19 cellular contexts compared by ENCODE assay signal in the genomic region with DNA sequence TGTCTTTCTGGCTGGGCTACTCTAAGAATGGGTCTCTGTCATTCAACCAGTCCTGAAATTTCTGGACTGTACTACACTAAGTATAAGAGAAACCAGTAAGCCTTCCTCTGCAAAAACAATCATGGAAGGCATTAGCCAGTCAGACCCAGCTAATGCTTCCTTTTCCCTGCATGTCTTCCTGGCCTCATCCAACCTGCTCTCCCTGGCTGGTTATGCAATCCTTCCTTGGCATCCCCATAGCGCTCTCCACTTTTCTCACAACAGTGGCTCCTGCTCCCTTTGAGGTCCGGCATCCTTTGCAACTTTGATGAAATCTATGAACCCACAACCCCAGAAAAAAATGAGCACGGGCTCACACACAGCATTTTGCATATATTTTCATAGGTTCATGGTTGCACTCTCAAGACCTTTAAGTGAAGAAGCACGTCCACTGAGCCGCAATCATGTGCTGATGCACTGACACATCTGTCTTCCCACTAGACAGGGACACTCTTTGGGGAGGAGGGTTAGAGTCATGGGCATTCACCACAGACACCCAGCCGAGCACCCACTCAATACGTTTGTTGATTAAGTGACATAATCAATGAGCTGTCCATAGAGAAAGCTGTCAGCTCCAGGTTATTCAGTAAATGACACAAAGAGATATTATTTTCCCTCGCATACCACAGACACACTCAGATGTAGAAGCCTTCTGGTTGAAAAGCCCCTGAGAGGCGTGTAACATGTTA.
"Had no signal": no experiment of that assay in that cellular context is flagged by ENCODE, and none has a peak within 500 bp of the region (broad histone marks: within the 10 kb centered on the region; RNA-seq: fewer than 3 reads in every experiment).

No MANE protein-coding gene starts in this region.

- ATAC-seq: activated CD8-positive, alpha-beta T cell treated with anti-CD3 and anti-CD28 coated beads, Interleukin-2, amount 10 ng/mL, durations not matched to agents 7 days and 5 days; body of pancreas; left lung; mucosa of descending colon; naive thymus-derived CD4-positive, alpha-beta T cell had no signal

- DNase-seq: activated CD4-positive, alpha-beta T cell treated with anti-CD3 and anti-CD28 coated beads, Interleukin-2, amount 10 ng/mL, durations not matched to agents 24 days and 14 days; activated CD4-positive, CD25-positive, alpha-beta regulatory T cell; activated CD8-positive, alpha-beta memory T cell treated with anti-CD3 and anti-CD28 coated beads, Interleukin-2, amount 50 U/mL, for 4 hours; activated CD8-positive, alpha-beta T cell treated with anti-CD3 and anti-CD28 coated beads, Interleukin-2, amount 10 ng/mL, durations not matched to agents 7 days and 5 days; activated naive CD8-positive, alpha-beta T cell treated with anti-CD3 and anti-CD28 coated beads for 36 hours; body of pancreas; cortex of kidney; effector memory CD4-positive, alpha-beta T cell; left lung; mucosa of descending colon; naive thymus-derived CD4-positive, alpha-beta T cell; pancreas; stimulated activated CD4-positive, alpha-beta T cell treated with anti-CD3 and anti-CD28 coated beads, Interleukin-2, amount 100 ng/mL, for 48 hours; stimulated activated naive CD4-positive, alpha-beta T cell; SW 1271; upper lobe of left lung had no signal

- H3K9me3 ChIP-seq: body of pancreas, left lung, mucosa of descending colon, pancreas, upper lobe of left lung had no signal

- H3K4me1 Mint-ChIP-seq: activated CD4-positive, alpha-beta T cell treated with anti-CD3 and anti-CD28 coated beads, Interleukin-2, amount 10 ng/mL, durations not matched to agents 24 days and 14 days; activated naive CD8-positive, alpha-beta T cell treated with anti-CD3 and anti-CD28 coated beads for 36 hours; memory B cell had no signal

- H3K27ac ChIP-seq: epithelial cell of prostate, left lung, upper lobe of left lung had no signal

- H3K9me3 Mint-ChIP-seq: activated CD4-positive, alpha-beta T cell treated with anti-CD3 and anti-CD28 coated beads, Interleukin-2, amount 10 ng/mL, durations not matched to agents 24 days and 14 days; activated naive CD8-positive, alpha-beta T cell treated with anti-CD3 and anti-CD28 coated beads for 36 hours; memory B cell; naive thymus-derived CD4-positive, alpha-beta T cell; T-helper 2 cell treated with Interferon-gamma antibody and Interleukin-4, amounts not matched to agents 5 μg/mL and 100 μg/mL, for 36 hours had no signal

- H3K4me3 Mint-ChIP-seq: activated CD4-positive, alpha-beta T cell treated with anti-CD3 and anti-CD28 coated beads, Interleukin-2, amount 10 ng/mL, durations not matched to agents 24 days and 14 days; activated CD8-positive, alpha-beta T cell treated with anti-CD3 and anti-CD28 coated beads, Interleukin-2, amount 10 ng/mL, durations not matched to agents 7 days and 5 days; activated naive CD8-positive, alpha-beta T cell treated with anti-CD3 and anti-CD28 coated beads for 36 hours; memory B cell; naive thymus-derived CD4-positive, alpha-beta T cell; T-helper 2 cell treated with Interferon-gamma antibody and Interleukin-4, amounts not matched to agents 5 μg/mL and 100 μg/mL, for 36 hours had no signal

- H3K27ac Mint-ChIP-seq: activated CD4-positive, alpha-beta T cell treated with anti-CD3 and anti-CD28 coated beads, Interleukin-2, amount 10 ng/mL, durations not matched to agents 24 days and 14 days; activated CD8-positive, alpha-beta T cell treated with anti-CD3 and anti-CD28 coated beads, Interleukin-2, amount 10 ng/mL, durations not matched to agents 7 days and 5 days; activated naive CD8-positive, alpha-beta T cell treated with anti-CD3 and anti-CD28 coated beads for 36 hours; memory B cell; naive thymus-derived CD4-positive, alpha-beta T cell; T-helper 2 cell treated with Interferon-gamma antibody and Interleukin-4, amounts not matched to agents 5 μg/mL and 100 μg/mL, for 36 hours had no signal

- H3K36me3 ChIP-seq: left lung, pancreas, upper lobe of left lung had no signal

- H3K36me3 Mint-ChIP-seq: activated naive CD8-positive, alpha-beta T cell treated with anti-CD3 and anti-CD28 coated beads for 36 hours; memory B cell; naive thymus-derived CD4-positive, alpha-beta T cell had no signal

- H3K27me3 ChIP-seq: body of pancreas, left lung, pancreas, upper lobe of left lung had no signal

- H3K4me3 ChIP-seq: body of pancreas, left lung, mucosa of descending colon, pancreas, upper lobe of left lung had no signal

- H3K4me1 ChIP-seq: upper lobe of left lung had no signal
